In genomic region chr2:37602702-37603101, GRCh38 we compare ENCODE assay signal across 1 cellular context.
TF ChIP-seq lines count a peak whose summit lies in the region.

No MANE protein-coding gene starts in this region.

TF ChIP-seq in GM23338, 12 proteins besides CTCF, POLR2A, EP300 and RAD21 (continued from another document):
- TF ChIP-seq ZNF462 (CRISPR knock-in tag; IDR thresholded peaks at IDR 0.05) (no peak), ZNF331 (CRISPR knock-in tag; IDR thresholded peaks at IDR 0.05; ENCODE audit: low read depth) (no peak), EZH2phosphoT487 (IDR thresholded peaks at IDR 0.05; ENCODE audit: unreplicated experiment) (no peak), EZH2 (IDR thresholded peaks at IDR 0.05; ENCODE audit: low read depth, unreplicated experiment) (no peak), ZNF114 (CRISPR knock-in tag; IDR thresholded peaks at IDR 0.05) (no peak), ETS1 (IDR thresholded peaks at IDR 0.05) (no peak), STAT1 (IDR thresholded peaks at IDR 0.05; ENCODE audit: unreplicated experiment) (no peak), NANOG (IDR thresholded peaks at IDR 0.05; ENCODE audit: borderline replicate concordance) (no peak), POLR2AphosphoS5 (IDR thresholded peaks at IDR 0.05; ENCODE audit: low read depth) (no peak), JUNB (IDR thresholded peaks at IDR 0.05; ENCODE audit: unreplicated experiment) (no peak), REST (IDR thresholded peaks at IDR 0.05; ENCODE audit: unreplicated experiment) (no peak)
TF ChIP-seq in GM23338: peak in this region for 0.
